14 cellular contexts compared by ENCODE assay signal in genomic region chr6:139732451-139732850, GRCh38.
DNase-seq lines count a peak whose midpoint lies in the region; ATAC-seq and TF ChIP-seq lines count a peak whose summit lies in the region.
"Had no signal": no experiment of that assay in that cellular context is flagged by ENCODE, and none has a peak within 500 bp of the region (broad histone marks: within the 10 kb centered on the region; RNA-seq: fewer than 3 reads in every experiment).

No MANE protein-coding gene starts in this region.

- H3K27ac ChIP-seq in breast epithelium = peak overlapping the region; percentile 29 to 69
- H3K27ac ChIP-seq: thoracic aorta had no signal

- TF ChIP-seq CTCF in breast epithelium (IDR thresholded peaks at IDR 0.05) (no peak), progenitor cell of endocrine pancreas (IDR thresholded peaks at IDR 0.05; ENCODE audit: unreplicated experiment) (no peak)

- H3K27ac Mint-ChIP-seq in progenitor cell of endocrine pancreas = no peak overlapping the region

- ATAC-seq in left colon (peak; percentile 65), left lobe of liver (no peak)

- H3K4me1 Mint-ChIP-seq in progenitor cell of endocrine pancreas (ENCODE audit: low read depth) = no peaks in the 10 kb centered on the region

- H3K27me3 Mint-ChIP-seq in progenitor cell of endocrine pancreas = no peaks in the 10 kb centered on the region

- H3K27me3 ChIP-seq in breast epithelium = no peaks in the 10 kb centered on the region

- H3K4me3 ChIP-seq in breast epithelium = no peak overlapping the region
- H3K4me3 ChIP-seq: thoracic aorta had no signal

- H3K36me3 ChIP-seq in breast epithelium = no peaks in the 10 kb centered on the region
- H3K36me3 ChIP-seq: thoracic aorta had no signal

- no peaks in the 10 kb centered on the region for H3K9me3 ChIP-seq in breast epithelium
- H3K9me3 ChIP-seq: thoracic aorta had no signal

- intact Hi-C loops in breast epithelium (cut with DNase I; ENCODE audit: low total_unique reads) (no loop called here), left colon (cut with DNase I, micrococcal nuclease) (no loop called here)

- H3K9me3 Mint-ChIP-seq in progenitor cell of endocrine pancreas (ENCODE audit: low read depth) = no peaks in the 10 kb centered on the region

- DNase-seq in AG08395 (ENCODE audit: low spot score) (peak; percentile 69), M059J (ENCODE audit: low read depth) (peak; percentile 75), breast epithelium (ENCODE audit: low spot score in 2 of 2) (peak; percentile 57 to 74), left colon (no peak), left lobe of liver (ENCODE audit: low spot score) (no peak), progenitor cell of endocrine pancreas (ENCODE audit: low spot score, unreplicated experiment) (no peak)
- no peak for DNase-seq in stimulated activated CD4-positive, alpha-beta T cell treated with anti-CD3 and anti-CD28 coated beads, Interleukin-1b, Interleukin-23, amount 100 ng/mL, for 48 hours
- no peak for DNase-seq in activated CD4-positive, alpha-beta T cell treated with anti-CD3 and anti-CD28 coated beads for 4 hours
- DNase-seq: AML-193; central memory CD4-positive, alpha-beta T cell; H7; NCI-H1092 had no signal

- no peaks in the 10 kb centered on the region for H3K36me3 Mint-ChIP-seq in progenitor cell of endocrine pancreas (ENCODE audit: insufficient read depth)

- no peaks in the 10 kb centered on the region for H3K4me1 ChIP-seq in breast epithelium

- H3K4me3 Mint-ChIP-seq in progenitor cell of endocrine pancreas (ENCODE audit: low read depth) = no peak overlapping the region
- H3K4me3 Mint-ChIP-seq: neural crest cell had no signal

- TF ChIP-seq POLR2A in breast epithelium (IDR thresholded peaks at IDR 0.05) = no peak

Comparison
In these comparisons a context has a peak if more than half of its experiments do, and no peak if none do; other contexts are left out.
1. DNase-seq: peak in AG08395 (single experiment), M059J (single experiment) and breast epithelium (2 of 2); none in left colon (0 of 2), stimulated activated CD4-positive, alpha-beta T cell treated with anti-CD3 and anti-CD28 coated beads, Interleukin-1b, Interleukin-23, amount 100 ng/mL, for 48 hours (single experiment), left lobe of liver (single experiment), progenitor cell of endocrine pancreas (single experiment) and activated CD4-positive, alpha-beta T cell treated with anti-CD3 and anti-CD28 coated beads for 4 hours (0 of 2).